In genomic region chr2:98556634-98557033, GRCh38 we compare ENCODE assay signal across 9 cellular contexts. TPM values are rescaled to one million over a fixed set of nuclear protein-coding genes. Genes with fewer than 3 reads are reported as not detected.
A peak's percentile ranks its signal among the peaks of the same experiment; 100 is the strongest.
DNase-seq lines count a peak whose midpoint lies in the region; ATAC-seq and TF ChIP-seq lines count a peak whose summit lies in the region.
"Had no signal": no experiment of that assay in that cellular context is flagged by ENCODE, and none has a peak within 500 bp of the region (broad histone marks: within the 10 kb centered on the region; RNA-seq: fewer than 3 reads in every experiment).

No MANE protein-coding gene starts in this region.

- H3K9me3 ChIP-seq in BLaER1 treated with 17β-estradiol and CSF1 and Interleukin-3, amounts not matched to agents 10 nM and 100 nM (replicated peaks in 1 of 11), result no peaks in the 10 kb centered on the region
- no peaks in the 10 kb centered on the region for H3K9me3 ChIP-seq in PC-9 (ENCODE audit: insufficient read depth, low read depth)
- H3K9me3 ChIP-seq: Caco-2 had no signal

- H3K27me3 ChIP-seq in BLaER1 treated with 17β-estradiol and CSF1 and Interleukin-3, amounts not matched to agents 10 nM and 100 nM, result no peaks in the 10 kb centered on the region
- H3K27me3 ChIP-seq in PC-9 (ENCODE audit: insufficient read depth, low read depth), result no peaks in the 10 kb centered on the region

- intact Hi-C loops in PC-9 (cut with micrococcal nuclease; ENCODE audit: unreplicated experiment), result no loop called here

- no peaks in the 10 kb centered on the region for H3K9me2 ChIP-seq in PC-9 (ENCODE audit: insufficient read depth)

- peak; percentile 71 for ATAC-seq in GM18867 (IDR thresholded peaks at IDR 0.05; ENCODE audit: unreplicated experiment)
- ATAC-seq in HG02885 (IDR thresholded peaks at IDR 0.05; ENCODE audit: poor library complexity, unreplicated experiment), result peak; percentile 67

- H3K79me2 ChIP-seq in PC-9 (ENCODE audit: low read depth), result no peaks in the 10 kb centered on the region

- no peaks in the 10 kb centered on the region for H3F3A ChIP-seq in PC-9 (ENCODE audit: insufficient read depth, low read depth)

- peak; percentile 56 for DNase-seq in NOMO-1 treated with dmso at 0.1 percent for 144 hours (lab: John Stamatoyannopoulos, UW; ENCODE audit: unreplicated experiment)
- no peak for DNase-seq in PC-9
- no peak for DNase-seq in AG20443 (ENCODE audit: low spot score)
- DNase-seq in stimulated activated CD8-positive, alpha-beta memory T cell treated with anti-CD3 and anti-CD28 coated beads, Interleukin-4, amount 100 ng/mL, for 48 hours, result no peak
- DNase-seq in AML-193 (lab: John Stamatoyannopoulos, UW), result no peak

- H3K9ac ChIP-seq in BLaER1 treated with 17β-estradiol and CSF1 and Interleukin-3, amounts not matched to agents 10 nM and 100 nM, result no peak overlapping the region

- peak overlapping the region in 2 of 11 experiments; percentile 5 to 40; a peak in 1 of 22 replicates for H3K27ac ChIP-seq in BLaER1 treated with 17β-estradiol and CSF1 and Interleukin-3, amounts not matched to agents 10 nM and 100 nM
- no peak overlapping the region for H3K27ac ChIP-seq in PC-9

- peaks cover 43 to 91% (median 77%) of the 10 kb centered on the region in 11 experiments for H3K36me3 ChIP-seq in BLaER1 treated with 17β-estradiol and CSF1 and Interleukin-3, amounts not matched to agents 10 nM and 100 nM
- no peaks in the 10 kb centered on the region; the same call in 1 of the 2 replicates for H3K36me3 ChIP-seq in PC-9 (ENCODE audit: low read depth)

- BruUV-seq in PC-9 (replicated peaks; lab: Mats Ljungman, UMichigan), result no TSS peak

- H3K4me2 ChIP-seq in BLaER1 treated with 17β-estradiol and CSF1 and Interleukin-3, amounts not matched to agents 10 nM and 100 nM, result peak overlapping the region; percentile 52 to 66 (median 63)
- H3K4me2 ChIP-seq in PC-9, result no peak overlapping the region

- CTCF ChIA-PET in PC-9 (lab: Charles Lee), result no interaction called here

- peaks cover 16 to 40% (median 34%) of the 10 kb centered on the region in 10 experiments for H3K4me1 ChIP-seq in BLaER1 treated with 17β-estradiol and CSF1 and Interleukin-3, amounts not matched to agents 10 nM and 100 nM
- no peaks in the 10 kb centered on the region for H3K4me1 ChIP-seq in PC-9 (replicated peaks; ENCODE audit: insufficient read depth)
- H3K4me1 ChIP-seq: Caco-2 had no signal

- no peak overlapping the region for H3K4me3 ChIP-seq in BLaER1 treated with 17β-estradiol and CSF1 and Interleukin-3, amounts not matched to agents 10 nM and 100 nM
- H3K4me3 ChIP-seq in PC-9, result no peak overlapping the region

- no peak overlapping the region for H2AFZ ChIP-seq in PC-9

- TF ChIP-seq CTCF in PC-9 (conservative IDR thresholded peaks at IDR 0.05), result no peak

- H4K20me1 ChIP-seq in BLaER1 treated with 17β-estradiol and CSF1 and Interleukin-3, amounts not matched to agents 10 nM and 100 nM, result no peaks in the 10 kb centered on the region
- no peaks in the 10 kb centered on the region for H4K20me1 ChIP-seq in PC-9 (ENCODE audit: insufficient read depth)

- POLR2A ChIA-PET in PC-9 (lab: Charles Lee; ENCODE audit: unreplicated experiment), result no interaction called here

RNA-seq across cellular contexts. Expression of gene COA5, which starts 51.7 kb away (rescaled TPM):
- 37.5 and 43.6 TPM in 2 replicates for total RNA-seq in PC-9 (2021)

RNA-seq across cellular contexts. Expression of gene UNC50, which starts 51.8 kb away (rescaled TPM):
- 38.1 and 46.0 TPM in 2 replicates for total RNA-seq in PC-9 (2021)
